ENCODE assay signal across 12 cellular contexts in genomic region chr2:109174214-109174613, GRCh38. TPM values are rescaled to one million over a fixed set of nuclear protein-coding genes. Genes with fewer than 3 reads are reported as not detected.
DNase-seq lines count a peak whose midpoint lies in the region; ATAC-seq and TF ChIP-seq lines count a peak whose summit lies in the region.
"Had no signal": no experiment of that assay in that cellular context is flagged by ENCODE, and none has a peak within 500 bp of the region (broad histone marks: within the 10 kb centered on the region; RNA-seq: fewer than 3 reads in every experiment).

No MANE protein-coding gene starts in this region.

- POLR2A ChIA-PET in MCF 10A (lab: Yijun Ruan, JAX) = interaction anchor here (0.5 to 2.2 kb wide), 4 partner anchors 10 to 500 kb away, joined by 3 to 8 read pairs (median 6); no protein-coding TSS in a partner anchor

- ATAC-seq in HG03175 (IDR thresholded peaks at IDR 0.05; ENCODE audit: unreplicated experiment) = no peak
- ATAC-seq: natural killer cell treated with Interleukin-12 subunit alpha and Interleukin-12 subunit beta and Interleukin-15 and Interleukin-18, amount 100 ng/mL, for 72 hours had no signal

- peak overlapping the region; percentile 55 for H3K27ac Mint-ChIP-seq in MCF 10A (ENCODE audit: low read depth, unreplicated experiment)
- H3K27ac Mint-ChIP-seq: natural killer cell treated with Interleukin-12 subunit alpha and Interleukin-12 subunit beta and Interleukin-15 and Interleukin-18, amount 100 ng/mL, for 72 hours had no signal

- TF ChIP-seq CTCF in MCF 10A (IDR thresholded peaks at IDR 0.05; ENCODE audit: unreplicated experiment) (no peak), mammary epithelial cell (conservative IDR thresholded peaks at IDR 0.05 in 1 of 2, IDR thresholded peaks at IDR 0.05 in 1 of 2; ENCODE audit: extremely low read depth in 1 of 2, insufficient read depth in 1 of 2, low read depth in 1 of 2, low read length in 2 of 2) (no peak)

- no peaks in the 10 kb centered on the region for H3K79me2 ChIP-seq in mammary epithelial cell (ENCODE audit: insufficient read depth, low read length)

- H3K9ac ChIP-seq in mammary epithelial cell (ENCODE audit: insufficient read depth, low read length) (no peak overlapping the region), mucosa of rectum (ENCODE audit: low read depth in 1 of 2, low read length in 2 of 2) (no peak overlapping the region)

- H3K4me1 Mint-ChIP-seq in MCF 10A (ENCODE audit: insufficient read depth, unreplicated experiment) = peaks cover 58% of the 10 kb centered on the region

- no peaks in the 10 kb centered on the region for H3K9me3 ChIP-seq in mammary epithelial cell (replicated peaks; ENCODE audit: insufficient read depth, low read length)
- H3K9me3 ChIP-seq in mucosa of rectum (ENCODE audit: control insufficient read depth in 2 of 2, low read length in 2 of 2) = no peaks in the 10 kb centered on the region

- no peak overlapping the region for H3K4me3 ChIP-seq in mammary epithelial cell (replicated peaks in 1 of 3; ENCODE audit: insufficient read depth in 1 of 3, low read depth in 2 of 3, low read length in 3 of 3)
- H3K4me3 ChIP-seq in mucosa of rectum (ENCODE audit: low read length in 2 of 2) = no peak overlapping the region
- no peak overlapping the region for H3K4me3 ChIP-seq in urinary bladder (ENCODE audit: low read depth, low read length)

- in situ Hi-C loops in mammary epithelial cell (cut with MboI; ENCODE audit: low sequenced_read_pairs in 2 of 2) = no loop called here

- no peaks in the 10 kb centered on the region for H4K20me1 ChIP-seq in mammary epithelial cell (ENCODE audit: insufficient read depth, low read length)

- H3K36me3 Mint-ChIP-seq in MCF 10A (ENCODE audit: insufficient read depth, unreplicated experiment) = no peaks in the 10 kb centered on the region
- H3K36me3 Mint-ChIP-seq: natural killer cell treated with Interleukin-12 subunit alpha and Interleukin-12 subunit beta and Interleukin-15 and Interleukin-18, amount 100 ng/mL, for 72 hours had no signal

- dilution Hi-C loops in mammary epithelial cell (cut with HindIII; ENCODE audit: low sequenced_read_pairs) = no loop called here

- 54% methylated on average over 4 of the region's 4 CpGs for WGBS in mammary epithelial cell (ENCODE audit: low coverage, missing lambda C conversion rate)
- WGBS in urinary bladder = 77% methylated on average over 4 of the region's 4 CpGs

- H3K27me3 ChIP-seq in mammary epithelial cell (ENCODE audit: insufficient read depth, low read length) (peaks cover 6% of the 10 kb centered on the region), mucosa of rectum (ENCODE audit: control insufficient read depth in 2 of 2, insufficient read depth in 2 of 2, low read length in 2 of 2) (no peaks in the 10 kb centered on the region)

- CTCF ChIA-PET in MCF 10A (lab: Yijun Ruan, JAX) = no interaction called here
- CTCF ChIA-PET in mammary epithelial cell (lab: Charles Lee; ENCODE audit: low non-redundant PET) = no interaction called here

- DNase-seq in MCF 10A (ENCODE audit: unreplicated experiment) = peak; percentile 66
- no peak for DNase-seq in mammary epithelial cell
- peak; percentile 37 for DNase-seq in dermis blood vessel endothelial cell
- no peak for DNase-seq in NCI-H2196 (lab: John Stamatoyannopoulos, UW; ENCODE audit: unreplicated experiment)
- no peak for DNase-seq in epidermal melanocyte (ENCODE audit: insufficient read length, low spot score)
- DNase-seq: AML-193; stimulated activated CD4-positive, alpha-beta T cell treated with anti-CD3 and anti-CD28 coated beads, Interleukin-1b, Interleukin-23, amount 100 ng/mL, for 48 hours; T1000 had no signal

- H3K4me1 ChIP-seq in mammary epithelial cell (ENCODE audit: insufficient read depth, low read length) (no peaks in the 10 kb centered on the region), mucosa of rectum (ENCODE audit: control insufficient read depth in 2 of 2, insufficient read depth in 2 of 2, low read length in 2 of 2) (peaks cover 5 to 18% of the 10 kb centered on the region in 2 donors), urinary bladder (ENCODE audit: insufficient read depth) (no peaks in the 10 kb centered on the region)

- H3K27me3 Mint-ChIP-seq in MCF 10A (ENCODE audit: insufficient read depth, unreplicated experiment) = no peaks in the 10 kb centered on the region

- H3K9me3 Mint-ChIP-seq in MCF 10A (ENCODE audit: unreplicated experiment) = no peaks in the 10 kb centered on the region
- H3K9me3 Mint-ChIP-seq: natural killer cell treated with Interleukin-12 subunit alpha and Interleukin-12 subunit beta and Interleukin-15 and Interleukin-18, amount 100 ng/mL, for 72 hours had no signal

- H3K4me3 Mint-ChIP-seq in MCF 10A (ENCODE audit: unreplicated experiment) = peak overlapping the region; percentile 18
- H3K4me3 Mint-ChIP-seq: natural killer cell treated with Interleukin-12 subunit alpha and Interleukin-12 subunit beta and Interleukin-15 and Interleukin-18, amount 100 ng/mL, for 72 hours had no signal

- H3K36me3 ChIP-seq in mammary epithelial cell (ENCODE audit: insufficient read depth, low read length) = no peaks in the 10 kb centered on the region
- H3K36me3 ChIP-seq in mucosa of rectum (ENCODE audit: control insufficient read depth in 2 of 2, insufficient read depth in 2 of 2, low read length in 2 of 2) = no peaks in the 10 kb centered on the region
- H3K36me3 ChIP-seq in urinary bladder (ENCODE audit: insufficient read depth) = no peaks in the 10 kb centered on the region

- no peak overlapping the region for H3K4me2 ChIP-seq in mammary epithelial cell (ENCODE audit: insufficient read depth, low read depth, low read length)

- no TSS peak for BruUV-seq in MCF 10A (replicated peaks; lab: Mats Ljungman, UMichigan)
- BruUV-seq in mammary epithelial cell (replicated peaks; lab: Mats Ljungman, UMichigan) = no TSS peak

- H3K27ac ChIP-seq in mammary epithelial cell (ENCODE audit: insufficient read depth, low read depth, low read length) (no peak overlapping the region), mucosa of rectum (ENCODE audit: low read depth in 2 of 2, low read length in 2 of 2) (peak overlapping the region; percentile 72 to 76), urinary bladder (ENCODE audit: low read depth) (peak overlapping the region; percentile 42)

- intact Hi-C loops in MCF 10A (cut with micrococcal nuclease) (loop anchor here (5.0 kb wide), 3 partner anchors 38 to 68 kb away; partner anchors contain the start of gene SH3RF3), mammary epithelial cell (cut with micrococcal nuclease) (no loop called here)

- no peak overlapping the region for H2AFZ ChIP-seq in mammary epithelial cell (ENCODE audit: low read depth, low read length)

RNA-seq across cellular contexts. Expression of gene SH3RF3, which starts 45.2 kb away (rescaled TPM):
- total RNA-seq in MCF 10A (2022) (21.0 and 21.7 TPM in 2 replicates), mammary epithelial cell (1 to 10 TPM in 1 of 2 donors, under 1 TPM in 1; 0.33 to 2.0 TPM), dermis blood vessel endothelial cell (7.7 and 13.5 TPM in 2 replicates), urinary bladder (3.6 TPM)
- polyA plus RNA-seq in mammary epithelial cell (0.20 TPM), urinary bladder (12.6 TPM)
- not detected for polyA minus RNA-seq in mammary epithelial cell

Comparison
In these comparisons a context has a peak if more than half of its experiments do, and no peak if none do; other contexts are left out.
1. DNase-seq: peak in MCF 10A (single experiment) and dermis blood vessel endothelial cell (single experiment); none in mammary epithelial cell (single experiment), NCI-H2196 (single experiment) and epidermal melanocyte (single experiment).